12 cellular contexts compared by ENCODE assay signal in genomic region chr1:21919520-21919919, GRCh38. TPM values are rescaled to one million over a fixed set of nuclear protein-coding genes. Genes with fewer than 3 reads are reported as not detected.
DNase-seq lines count a peak whose midpoint lies in the region; ATAC-seq and TF ChIP-seq lines count a peak whose summit lies in the region.
"Had no signal": no experiment of that assay in that cellular context is flagged by ENCODE, and none has a peak within 500 bp of the region (broad histone marks: within the 10 kb centered on the region; RNA-seq: fewer than 3 reads in every experiment).

No MANE protein-coding gene starts in this region.

- DNase-seq in EL = peak; percentile 84
- peak; percentile 81 for DNase-seq in fibroblast of mammary gland (ENCODE audit: low read depth)
- DNase-seq in gastrocnemius medialis = no peak
- DNase-seq in testis = no peak
- DNase-seq in GM13977 (ENCODE audit: low spot score) = no peak
- no peak for DNase-seq in NCI-H187 (lab: John Stamatoyannopoulos, UW)
- DNase-seq: COR-L47, SW 1271 had no signal

- no peaks in the 10 kb centered on the region for H3K9me3 ChIP-seq in gastrocnemius medialis
- no peaks in the 10 kb centered on the region for H3K9me3 ChIP-seq in testis
- H3K9me3 ChIP-seq: neutrophil had no signal

- in situ Hi-C loops in gastrocnemius medialis (cut with MboI; ENCODE audit: low sequenced_read_pairs in 4 of 4) = no loop called here
- in situ Hi-C loops in GM13977 (cut with MboI; ENCODE audit: low pct_unique_long_range_greater_than_20kb, low sequenced_read_pairs, unreplicated experiment) = no loop called here

- no peaks in the 10 kb centered on the region for H3K27me3 ChIP-seq in gastrocnemius medialis
- H3K27me3 ChIP-seq in testis = no peaks in the 10 kb centered on the region
- H3K27me3 ChIP-seq: neutrophil had no signal

- intact Hi-C loops in gastrocnemius medialis (cut with DNase I; ENCODE audit: low total_unique reads) (no loop called here), testis (cut with DNase I; ENCODE audit: low total_unique reads) (no loop called here)

- no peak for TF ChIP-seq CTCF in fibroblast of mammary gland (conservative IDR thresholded peaks at IDR 0.05; ENCODE audit: control insufficient read depth, insufficient read depth, low read depth, low read length)
- TF ChIP-seq CTCF in gastrocnemius medialis (IDR thresholded peaks at IDR 0.05 in 4 of 5, conservative IDR thresholded peaks at IDR 0.05 in 1 of 5) = no peak
- no peak for TF ChIP-seq CTCF in testis (IDR thresholded peaks at IDR 0.05)
- TF ChIP-seq CTCF in GM13977 (IDR thresholded peaks at IDR 0.05; ENCODE audit: extremely low read depth, insufficient read depth, missing control alignments) = no peak

- H3K4me1 ChIP-seq in gastrocnemius medialis (peaks cover 48 to 83% of the 10 kb centered on the region in 2 donors), testis (peaks cover 33% of the 10 kb centered on the region)

- ATAC-seq in SK-N-SH treated with all-trans-retinoic acid at 6 μM for 48 hours (peak; percentile 84), gastrocnemius medialis (peak in 1 of 2 donors; percentile 50), HG02973 (IDR thresholded peaks at IDR 0.05; ENCODE audit: unreplicated experiment) (no peak)

- no peak overlapping the region for H3K4me3 ChIP-seq in fibroblast of mammary gland (ENCODE audit: control insufficient read depth, low read depth, low read length)
- no peak overlapping the region for H3K4me3 ChIP-seq in gastrocnemius medialis
- H3K4me3 ChIP-seq in testis = no peak overlapping the region

- 83 to 93% methylated on average over 7 of the region's 7 CpGs for WGBS in testis, 2 donors

- TF ChIP-seq POLR2A in gastrocnemius medialis (IDR thresholded peaks at IDR 0.05) (no peak), testis (IDR thresholded peaks at IDR 0.05) (no peak)

- peak overlapping the region; percentile 76 to 89 (median 88) for H3K27ac ChIP-seq in gastrocnemius medialis
- H3K27ac ChIP-seq in testis = peak overlapping the region in 1 of 2 donors; percentile 76
- H3K27ac ChIP-seq: neutrophil had no signal

- H3K36me3 ChIP-seq in gastrocnemius medialis (no peaks in the 10 kb centered on the region), testis (ENCODE audit: low read depth, missing control alignments) (no peaks in the 10 kb centered on the region)
- H3K36me3 ChIP-seq: neutrophil had no signal

TF ChIP-seq in SK-N-SH treated with all-trans-retinoic acid at 6 μM for 48 hours, 23 proteins besides CTCF, POLR2A, EP300 and RAD21:
- TF ChIP-seq CSRNP3 (CRISPR knock-in tag; IDR thresholded peaks at IDR 0.05) (no peak), ZFP30 (CRISPR knock-in tag; IDR thresholded peaks at IDR 0.05) (no peak), GLIS3 (CRISPR knock-in tag; IDR thresholded peaks at IDR 0.05) (no peak), TSHZ2 (CRISPR knock-in tag; IDR thresholded peaks at IDR 0.05) (no peak), CREB5 (CRISPR knock-in tag; IDR thresholded peaks at IDR 0.05; ENCODE audit: low read depth) (no peak), ISL1 (CRISPR knock-in tag; IDR thresholded peaks at IDR 0.05) (peak; percentile 28; the same call in 1 of the 2 replicates), ZNF565 (CRISPR knock-in tag; conservative IDR thresholded peaks at IDR 0.05; ENCODE audit: low read depth) (no peak)

RNA-seq across cellular contexts. Expression of gene HSPG2, which starts 17.6 kb away (rescaled TPM):
- 100 to 1,000 TPM in 1 of 4 donors, 10 to 100 TPM in 3; 68.9 to 108 (median 83.5) TPM for total RNA-seq in gastrocnemius medialis
- 10 to 100 TPM; 51.8 to 54.2 TPM for total RNA-seq in testis
- 72.1 TPM for polyA plus RNA-seq in testis (ENCODE audit: insufficient read depth, low read depth, low replicate concordance)

RNA-seq across cellular contexts. Expression of gene CELA3B, which starts 57.3 kb away (rescaled TPM):
- total RNA-seq in gastrocnemius medialis = not detected
- total RNA-seq in testis = under 1 TPM in 1 of 2 donors, not detected in 1; 0.63 TPM
- 0.34 TPM for polyA plus RNA-seq in testis (ENCODE audit: insufficient read depth, low read depth, low replicate concordance)
- total RNA-seq: cerebellum had no signal

Comparison
In these comparisons a context has a peak if more than half of its experiments do, and no peak if none do; other contexts are left out.
1. DNase-seq: peak in EL (single experiment) and fibroblast of mammary gland (single experiment); none in gastrocnemius medialis (0 of 2), testis (single experiment), GM13977 (single experiment) and NCI-H187 (0 of 2).